Comparison of ENCODE assay signal across 8 cellular contexts in genomic region chr10:93288679-93289634, GRCh38.
DNase-seq lines count a peak whose midpoint lies in the region; ATAC-seq and TF ChIP-seq lines count a peak whose summit lies in the region.

No MANE protein-coding gene starts in this region.

- H3K4me1 ChIP-seq in RWPE2 (ENCODE audit: insufficient read depth, poor library complexity, severe bottlenecking) = peaks cover 4% of the 10 kb centered on the region
- H3K4me1 ChIP-seq in cardiac muscle cell (ENCODE audit: low read depth) = no peaks in the 10 kb centered on the region
- H3K4me1 ChIP-seq in psoas muscle = no peaks in the 10 kb centered on the region

- TF ChIP-seq CTCF in RWPE2 (IDR thresholded peaks at IDR 0.05; ENCODE audit: poor library complexity, severe bottlenecking) (peak; percentile 87), cardiac muscle cell (IDR thresholded peaks at IDR 0.05; ENCODE audit: low read depth, low read length) (peak; percentile 76), psoas muscle (IDR thresholded peaks at IDR 0.05) (peak; percentile 65)

- 51 to 55% (median 54%) methylated on average over 20 of the region's 20 CpGs for WGBS in psoas muscle, 3 donors

- no peaks in the 10 kb centered on the region for H3K27me3 ChIP-seq in RWPE2 (ENCODE audit: insufficient read depth, poor library complexity, severe bottlenecking)
- H3K27me3 ChIP-seq in cardiac muscle cell = no peaks in the 10 kb centered on the region
- no peaks in the 10 kb centered on the region for H3K27me3 ChIP-seq in psoas muscle (ENCODE audit: insufficient read depth in 3 of 3, low read length in 2 of 3)

- peak; percentile 76 for DNase-seq in D341Med (ENCODE audit: low spot score)
- peak; percentile 89 for DNase-seq in HS-5 (ENCODE audit: low read depth)
- peak; percentile 84 for DNase-seq in RWPE2 (ENCODE audit: low spot score)
- DNase-seq in activated naive CD8-positive, alpha-beta T cell treated with anti-CD3 and anti-CD28 coated beads for 36 hours = peak; percentile 8
- peak; percentile 89 for DNase-seq in cardiac muscle cell (ENCODE audit: low read depth in 1 of 2, low spot score in 1 of 2)
- peak; percentile 51 to 64 for DNase-seq in psoas muscle
- no peak for DNase-seq in NCI-H187 treated with DMSO at 0.1 percent for 48 hours (lab: John Stamatoyannopoulos, UW)

- H3K9me3 ChIP-seq in RWPE2 (ENCODE audit: severe bottlenecking) (no peaks in the 10 kb centered on the region), cardiac muscle cell (ENCODE audit: low read depth) (no peaks in the 10 kb centered on the region), psoas muscle (no peaks in the 10 kb centered on the region)

- H3K4me3 ChIP-seq in RWPE2 (ENCODE audit: severe bottlenecking) (no peak overlapping the region), cardiac muscle cell (no peak overlapping the region), psoas muscle (no peak overlapping the region)

- H3K27ac ChIP-seq in RWPE2 (ENCODE audit: poor library complexity, severe bottlenecking) = peak overlapping the region; percentile 51
- H3K27ac ChIP-seq in cardiac muscle cell = no peak overlapping the region
- no peak overlapping the region for H3K27ac ChIP-seq in psoas muscle

- no peaks in the 10 kb centered on the region for H3K4me1 Mint-ChIP-seq in activated naive CD8-positive, alpha-beta T cell treated with anti-CD3 and anti-CD28 coated beads for 36 hours

- H3K36me3 ChIP-seq in RWPE2 (ENCODE audit: low read depth) (no peaks in the 10 kb centered on the region), cardiac muscle cell (no peaks in the 10 kb centered on the region), psoas muscle (ENCODE audit: insufficient read depth in 1 of 2, low read depth in 1 of 2) (no peaks in the 10 kb centered on the region)

- H3K27ac Mint-ChIP-seq in activated naive CD8-positive, alpha-beta T cell treated with anti-CD3 and anti-CD28 coated beads for 36 hours = no peak overlapping the region

- no peaks in the 10 kb centered on the region for H3K27me3 Mint-ChIP-seq in activated naive CD8-positive, alpha-beta T cell treated with anti-CD3 and anti-CD28 coated beads for 36 hours

- H3K36me3 Mint-ChIP-seq in activated naive CD8-positive, alpha-beta T cell treated with anti-CD3 and anti-CD28 coated beads for 36 hours = no peaks in the 10 kb centered on the region

- ATAC-seq in RWPE2 (ENCODE audit: low read depth) (peak; percentile 96), psoas muscle (peak in 2 of 4 donors; percentile 62), HG03469 (IDR thresholded peaks at IDR 0.05; ENCODE audit: unreplicated experiment) (no peak)

- H3K4me3 Mint-ChIP-seq in activated naive CD8-positive, alpha-beta T cell treated with anti-CD3 and anti-CD28 coated beads for 36 hours = no peak overlapping the region

- intact Hi-C loops in psoas muscle (cut with DNase I) = loop anchor here in 1 of 2 donors (2.0 kb wide), 2 partner anchors 174 to 210 kb away; no protein-coding TSS in a partner anchor

- H3K9me3 Mint-ChIP-seq in activated naive CD8-positive, alpha-beta T cell treated with anti-CD3 and anti-CD28 coated beads for 36 hours = no peaks in the 10 kb centered on the region
